15 cellular contexts compared by ENCODE assay signal in the genomic region with DNA sequence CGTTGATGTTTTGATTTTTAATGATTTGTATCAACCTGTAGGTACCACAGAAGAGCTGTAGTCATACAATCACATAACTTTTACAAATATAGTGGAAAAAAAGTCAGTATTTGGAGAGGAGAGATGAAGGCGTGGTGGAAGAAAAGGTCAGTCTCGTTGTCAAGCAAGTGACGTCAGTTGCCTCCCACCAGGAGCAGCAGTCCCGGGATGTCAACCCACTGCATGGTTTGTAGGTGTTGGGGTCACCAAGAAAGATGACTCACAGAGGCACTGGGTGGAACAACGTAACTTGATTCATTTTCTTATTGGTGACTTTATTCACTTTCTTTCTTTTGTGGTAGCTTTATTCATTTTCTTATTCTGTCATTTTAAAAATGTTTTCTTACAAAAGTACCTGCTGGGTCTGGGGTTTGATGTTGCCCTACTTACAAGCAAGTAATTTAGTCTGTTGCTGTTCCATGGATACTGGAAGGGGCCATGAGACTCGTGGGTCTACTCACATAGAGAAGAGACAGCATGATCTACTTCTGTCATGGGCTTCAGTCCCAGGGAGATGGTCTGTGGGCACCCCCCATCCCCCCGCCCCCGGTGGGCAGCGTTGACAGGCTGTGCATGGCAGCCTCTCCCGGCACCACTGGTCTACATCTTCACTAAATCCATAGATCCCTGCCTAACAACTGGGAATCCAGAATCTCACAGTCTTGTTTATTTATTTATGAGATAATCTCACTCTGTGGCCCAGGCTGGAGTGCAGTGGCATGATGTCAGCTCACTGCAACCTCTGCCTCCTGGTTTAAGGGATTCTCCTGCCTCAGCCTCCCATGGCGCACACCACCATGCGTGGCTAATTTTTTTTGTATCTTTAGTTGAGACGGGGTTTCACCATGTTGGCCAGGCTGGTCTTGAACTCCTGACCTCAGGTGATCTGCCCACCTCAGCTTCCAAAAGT. TPM values are rescaled to one million over a fixed set of nuclear protein-coding genes. Genes with fewer than 3 reads are reported as not detected.
DNase-seq lines count a peak whose midpoint lies in the region; TF ChIP-seq lines count a peak whose summit lies in the region.
"Had no signal": no experiment of that assay in that cellular context is flagged by ENCODE, and none has a peak within 500 bp of the region (broad histone marks: within the 10 kb centered on the region; RNA-seq: fewer than 3 reads in every experiment).

No MANE protein-coding gene starts in this region.

- peaks cover 4% of the 10 kb centered on the region for H3K4me1 Mint-ChIP-seq in T-helper 2 cell treated with Interferon-gamma antibody and Interleukin-4, amounts not matched to agents 5 μg/mL and 100 μg/mL, for 36 hours (ENCODE audit: low read depth)
- H3K4me1 Mint-ChIP-seq: CD4-positive, alpha-beta memory T cell had no signal

- H3K9me3 Mint-ChIP-seq in T-helper 2 cell treated with Interferon-gamma antibody and Interleukin-4, amounts not matched to agents 5 μg/mL and 100 μg/mL, for 36 hours: peaks cover 5% of the 10 kb centered on the region

- H3K36me3 ChIP-seq in esophagus muscularis mucosa: peaks cover 32 to 64% (median 54%) of the 10 kb centered on the region in 4 donors

- H3K27me3 Mint-ChIP-seq in T-helper 2 cell treated with Interferon-gamma antibody and Interleukin-4, amounts not matched to agents 5 μg/mL and 100 μg/mL, for 36 hours (ENCODE audit: low read depth): peaks cover 12% of the 10 kb centered on the region
- H3K27me3 Mint-ChIP-seq: CD4-positive, alpha-beta memory T cell had no signal

- H3K27me3 ChIP-seq in esophagus muscularis mucosa: no peaks in the 10 kb centered on the region
- H3K27me3 ChIP-seq: esophagus squamous epithelium, spleen, thyroid gland had no signal

- no peak for TF ChIP-seq EP300 in esophagus muscularis mucosa (IDR thresholded peaks at IDR 0.05)

- 82% methylated on average over 14 of the region's 14 CpGs for WGBS in esophagus muscularis mucosa

- H3K27ac ChIP-seq in esophagus muscularis mucosa (replicated peaks in 1 of 4): no peak overlapping the region
- H3K27ac ChIP-seq: esophagus squamous epithelium, spleen, thyroid gland had no signal

- no peak overlapping the region for H3K4me3 Mint-ChIP-seq in T-helper 2 cell treated with Interferon-gamma antibody and Interleukin-4, amounts not matched to agents 5 μg/mL and 100 μg/mL, for 36 hours
- H3K4me3 Mint-ChIP-seq: CD4-positive, alpha-beta memory T cell had no signal

- no peak overlapping the region for H3K27ac Mint-ChIP-seq in T-helper 2 cell treated with Interferon-gamma antibody and Interleukin-4, amounts not matched to agents 5 μg/mL and 100 μg/mL, for 36 hours

- no peak for TF ChIP-seq CTCF in esophagus muscularis mucosa (IDR thresholded peaks at IDR 0.05)

- TF ChIP-seq POLR2A in esophagus muscularis mucosa (IDR thresholded peaks at IDR 0.05; ENCODE audit: low read depth): no peak

- peak; percentile 68 for DNase-seq in T-helper 2 cell treated with Interferon-gamma antibody and Interleukin-4, amounts not matched to agents 5 μg/mL and 100 μg/mL, for 36 hours (ENCODE audit: low spot score)
- DNase-seq in activated T-cell treated with anti-CD3 and anti-CD28 coated beads for 48 hours (ENCODE audit: low read depth) (peak; percentile 41), esophagus muscularis mucosa (ENCODE audit: extremely low spot score) (peak; percentile 60), DMS114 treated with DMSO at 0.1 percent for 48 hours (lab: John Stamatoyannopoulos, UW; ENCODE audit: unreplicated experiment) (no peak), NCI-H69 (lab: John Stamatoyannopoulos, UW) (no peak), A172 (ENCODE audit: low spot score) (no peak)
- peak; percentile 28 for DNase-seq in stimulated activated CD8-positive, alpha-beta memory T cell treated with anti-CD3 and anti-CD28 coated beads, Interleukin-12 subunit alpha, Interleukin-12 subunit beta, amount 100 ng/mL, for 4 hours (ENCODE audit: low read depth)
- DNase-seq: CD4-positive, alpha-beta memory T cell; esophagus squamous epithelium; NCI-H187; NCI-H524 treated with DMSO at 0.1 percent for 48 hours; nucleus accumbens; spleen; T-helper 1 cell; thyroid gland had no signal

- H3K4me3 ChIP-seq in esophagus muscularis mucosa: no peak overlapping the region
- H3K4me3 ChIP-seq: esophagus squamous epithelium, spleen, thyroid gland had no signal

- H3K4me1 ChIP-seq in esophagus muscularis mucosa: peaks cover 0 to 3% (median 0%) of the 10 kb centered on the region in 4 donors
- H3K4me1 ChIP-seq: esophagus squamous epithelium, spleen, thyroid gland had no signal

- H3K36me3 Mint-ChIP-seq in T-helper 2 cell treated with Interferon-gamma antibody and Interleukin-4, amounts not matched to agents 5 μg/mL and 100 μg/mL, for 36 hours (ENCODE audit: low read depth): peaks cover 6% of the 10 kb centered on the region

- intact Hi-C loops in esophagus muscularis mucosa (cut with DNase I): no loop called here

- H3K9me3 ChIP-seq in esophagus muscularis mucosa: peaks cover 0 to 13% (median 9%) of the 10 kb centered on the region in 4 donors
- H3K9me3 ChIP-seq: thyroid gland had no signal

RNA-seq across cellular contexts. Expression of gene SYNJ2, which starts 36.4 kb away (rescaled TPM):
- total RNA-seq in esophagus muscularis mucosa: 10 to 100 TPM; 17.0 to 25.3 (median 25.1) TPM
- total RNA-seq in A172 (2014; rRNA removed; shearing (Covaris generic)): 34.0 and 53.7 TPM in 2 replicates

Comparison
In these comparisons a context has a peak if more than half of its experiments do, and no peak if none do; other contexts are left out.
1. DNase-seq: peak in T-helper 2 cell treated with Interferon-gamma antibody and Interleukin-4, amounts not matched to agents 5 μg/mL and 100 μg/mL, for 36 hours (single experiment), activated T-cell treated with anti-CD3 and anti-CD28 coated beads for 48 hours (single experiment), esophagus muscularis mucosa (single experiment) and stimulated activated CD8-positive, alpha-beta memory T cell treated with anti-CD3 and anti-CD28 coated beads, Interleukin-12 subunit alpha, Interleukin-12 subunit beta, amount 100 ng/mL, for 4 hours (single experiment); none in DMS114 treated with DMSO at 0.1 percent for 48 hours (single experiment), NCI-H69 (single experiment) and A172 (single experiment).